In genomic region chr7:89826574-89826973, GRCh38 we compare ENCODE assay signal across 20 cellular contexts.
"Had no signal": no experiment of that assay in that cellular context is flagged by ENCODE, and none has a peak within 500 bp of the region (broad histone marks: within the 10 kb centered on the region; RNA-seq: fewer than 3 reads in every experiment).

No MANE protein-coding gene starts in this region.

- FAIRE-seq: frontal cortex had no signal

- H3K27ac ChIP-seq: parathyroid adenoma, prostate gland, right atrium auricular region, suprapubic skin, transverse colon, upper lobe of right lung, uterus had no signal

- DNase-seq: dorsolateral prefrontal cortex; effector CD4-positive, alpha-beta T cell; hypothalamus; immature natural killer cell; islet precursor cell; natural killer cell; stimulated activated CD4-positive, alpha-beta T cell treated with anti-CD3 and anti-CD28 coated beads, Interleukin-12 subunit alpha, Interleukin-12 subunit beta, amount 100 ng/mL, for 4 hours; stimulated activated CD4-positive, alpha-beta T cell treated with anti-CD3 and anti-CD28 coated beads, Interleukin-1b, Interleukin-23, amount 100 ng/mL, for 48 hours; stimulated activated CD4-positive, alpha-beta T cell treated with anti-CD3 and anti-CD28 coated beads, Interleukin-4, amount 100 ng/mL, for 1 hour; stimulated activated CD8-positive, alpha-beta memory T cell treated with anti-CD3 and anti-CD28 coated beads, Interleukin-4, amount 100 ng/mL, for 48 hours; stimulated activated naive CD4-positive, alpha-beta T cell; stimulated activated naive CD8-positive, alpha-beta T cell treated with anti-CD3 and anti-CD28 coated beads, Interleukin-15, amount 100 ng/mL, for 72 hours; transverse colon; upper lobe of right lung; uterus had no signal
